ENCODE assay signal across 23 cellular contexts in the genomic region with DNA sequence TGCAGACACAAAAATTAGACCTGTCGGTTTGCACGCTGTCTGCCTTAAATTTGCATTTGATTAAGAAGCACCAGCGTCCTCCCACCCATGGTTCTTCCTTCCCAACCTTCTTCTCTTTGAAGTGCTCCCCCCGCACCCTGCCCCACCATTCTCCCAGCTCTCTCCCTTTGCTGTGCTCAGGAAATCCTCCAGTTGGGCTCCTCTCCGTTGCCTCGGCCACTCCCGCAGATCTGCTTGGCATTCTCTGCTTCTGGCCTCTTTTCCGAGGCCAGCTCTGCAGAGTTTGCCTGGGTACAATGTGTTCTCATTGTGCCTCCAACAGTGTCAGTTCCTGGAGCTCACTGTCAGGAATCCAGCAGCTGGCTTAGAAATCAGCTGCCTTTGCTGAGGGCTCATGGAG.
DNase-seq lines count a peak whose midpoint lies in the region; ATAC-seq and TF ChIP-seq lines count a peak whose summit lies in the region.
"Had no signal": no experiment of that assay in that cellular context is flagged by ENCODE, and none has a peak within 500 bp of the region (broad histone marks: within the 10 kb centered on the region; RNA-seq: fewer than 3 reads in every experiment).

No MANE protein-coding gene starts in this region.

- H3K9me3 ChIP-seq in aorta (ENCODE audit: control insufficient read depth, low read length): no peaks in the 10 kb centered on the region
- H3K9me3 ChIP-seq: MG63 had no signal

- H3K36me3 ChIP-seq in aorta (ENCODE audit: control insufficient read depth in 1 of 2, insufficient read depth in 2 of 2, low read length in 1 of 2): no peaks in the 10 kb centered on the region

- no peaks in the 10 kb centered on the region for H3K27me3 ChIP-seq in aorta (ENCODE audit: control insufficient read depth in 1 of 2, insufficient read depth in 2 of 2, low read length in 1 of 2)
- H3K27me3 ChIP-seq: MG63 had no signal

- H3K4me1 Mint-ChIP-seq in brain: peaks cover 74% of the 10 kb centered on the region
- H3K4me1 Mint-ChIP-seq: CD14-positive monocyte had no signal

- no peaks in the 10 kb centered on the region for H3K4me1 ChIP-seq in aorta (ENCODE audit: control insufficient read depth in 1 of 2, insufficient read depth in 2 of 2, low read length in 2 of 2)

- DNase-seq in C1 segment of cervical spinal cord (lab: John Stamatoyannopoulos, UW) (peak in 8 of 14 donors; percentile 2 to 80 (median 58)), medulla oblongata (ENCODE audit: extremely low spot score) (peak; percentile 80), posterior cingulate gyrus (peak in 7 of 10 donors; percentile 39 to 91 (median 71)), aorta (no peak), activated gamma-delta T cell (lab: John Stamatoyannopoulos, UW) (no peak)
- DNase-seq: 8988T, AML-193, GF-D8, H7, HFFc6, MG63, NCI-H1048, NCI-H1417 treated with DMSO at 0.1 percent for 48 hours, NCI-H187, NCI-H446 treated with DMSO at 0.1 percent for 48 hours, NCI-H526 treated with DMSO at 0.1 percent for 48 hours, PC-3, RPMI8226, SHP77 treated with DMSO at 0.1 percent for 48 hours had no signal

- no peak for TF ChIP-seq CTCF in brain (conservative IDR thresholded peaks at IDR 0.05)

- H3K9me3 Mint-ChIP-seq in brain: no peaks in the 10 kb centered on the region
- H3K9me3 Mint-ChIP-seq: HFFc6 had no signal

- intact Hi-C loops in posterior cingulate gyrus (cut with DNase I): no loop called here
- intact Hi-C loops in aorta (cut with DNase I): no loop called here

- peak overlapping the region in 4 of 5 experiments; percentile 84 to 98 (median 90) for H3K27ac Mint-ChIP-seq in brain
- H3K27ac Mint-ChIP-seq: HFFc6 had no signal

- peaks cover 9% of the 10 kb centered on the region for H3K27me3 Mint-ChIP-seq in brain

- H3K27ac ChIP-seq in aorta (ENCODE audit: low read depth in 1 of 2, low read length in 2 of 2): no peak overlapping the region
- H3K27ac ChIP-seq: SK-N-MC had no signal

- WGBS in aorta, 2 donors: 80 to 90% methylated on average over 8 of the region's 8 CpGs

- peak overlapping the region in 2 of 5 experiments; percentile 13 to 46 for H3K4me3 Mint-ChIP-seq in brain
- H3K4me3 Mint-ChIP-seq: CD14-positive monocyte, HFFc6 had no signal

- no peak overlapping the region for H3K4me3 ChIP-seq in aorta (ENCODE audit: low read length in 2 of 2)
- H3K4me3 ChIP-seq: MG63, SK-N-MC had no signal

- ATAC-seq in GM18873 (IDR thresholded peaks at IDR 0.05; ENCODE audit: low FRiP score, unreplicated experiment) (no peak), aorta (ENCODE audit: low FRiP score) (no peak)
- ATAC-seq: PC-3 had no signal

- H3K36me3 Mint-ChIP-seq in brain: peaks cover 35% of the 10 kb centered on the region
- H3K36me3 Mint-ChIP-seq: CD14-positive monocyte had no signal

Comparison
In these comparisons a context has a peak if more than half of its experiments do, and no peak if none do; other contexts are left out.
1. DNase-seq: peak in C1 segment of cervical spinal cord (8 of 14), medulla oblongata (single experiment) and posterior cingulate gyrus (7 of 10); none in aorta (0 of 2) and activated gamma-delta T cell (single experiment).